ENCODE assay signal across 13 cellular contexts in genomic region chr2:232310690-232311089, GRCh38.
A peak's percentile ranks its signal among the peaks of the same experiment; 100 is the strongest.
DNase-seq lines count a peak whose midpoint lies in the region; ATAC-seq and TF ChIP-seq lines count a peak whose summit lies in the region.
"Had no signal": no experiment of that assay in that cellular context is flagged by ENCODE, and none has a peak within 500 bp of the region (broad histone marks: within the 10 kb centered on the region; RNA-seq: fewer than 3 reads in every experiment).

No MANE protein-coding gene starts in this region.

- no peak for TF ChIP-seq CTCF in activated CD8-positive, alpha-beta T cell treated with anti-CD3 and anti-CD28 coated beads for 36 hours (IDR thresholded peaks at IDR 0.05)

- peaks cover 82% of the 10 kb centered on the region for H3K4me1 Mint-ChIP-seq in activated naive CD4-positive, alpha-beta T cell treated with anti-CD3 and anti-CD28 coated beads, Interleukin-2, amount 10 ng/mL, durations not matched to agents 7 days and 5 days
- H3K4me1 Mint-ChIP-seq in activated CD8-positive, alpha-beta T cell treated with anti-CD3 and anti-CD28 coated beads for 36 hours (ENCODE audit: low read depth): peaks cover 71% of the 10 kb centered on the region
- H3K4me1 Mint-ChIP-seq in immature natural killer cell: peaks cover 97% of the 10 kb centered on the region in 2 donors

- peak overlapping the region; percentile 93 for H3K27ac Mint-ChIP-seq in activated naive CD4-positive, alpha-beta T cell treated with anti-CD3 and anti-CD28 coated beads, Interleukin-2, amount 10 ng/mL, durations not matched to agents 7 days and 5 days
- peak overlapping the region; percentile 89 for H3K27ac Mint-ChIP-seq in activated CD8-positive, alpha-beta T cell treated with anti-CD3 and anti-CD28 coated beads for 36 hours
- H3K27ac Mint-ChIP-seq in immature natural killer cell: peak overlapping the region; percentile 93 to 97 (median 96)

- peaks cover 17% of the 10 kb centered on the region for H3K9me3 Mint-ChIP-seq in activated naive CD4-positive, alpha-beta T cell treated with anti-CD3 and anti-CD28 coated beads, Interleukin-2, amount 10 ng/mL, durations not matched to agents 7 days and 5 days
- H3K9me3 Mint-ChIP-seq in activated CD8-positive, alpha-beta T cell treated with anti-CD3 and anti-CD28 coated beads for 36 hours: peaks cover 19% of the 10 kb centered on the region
- H3K9me3 Mint-ChIP-seq in immature natural killer cell: no peaks in the 10 kb centered on the region

- peaks cover 38% of the 10 kb centered on the region for H3K36me3 Mint-ChIP-seq in activated naive CD4-positive, alpha-beta T cell treated with anti-CD3 and anti-CD28 coated beads, Interleukin-2, amount 10 ng/mL, durations not matched to agents 7 days and 5 days
- H3K36me3 Mint-ChIP-seq in activated CD8-positive, alpha-beta T cell treated with anti-CD3 and anti-CD28 coated beads for 36 hours (ENCODE audit: low read depth): peaks cover 35% of the 10 kb centered on the region
- H3K36me3 Mint-ChIP-seq in immature natural killer cell: no peaks in the 10 kb centered on the region

- no peak overlapping the region for H3K4me3 Mint-ChIP-seq in activated naive CD4-positive, alpha-beta T cell treated with anti-CD3 and anti-CD28 coated beads, Interleukin-2, amount 10 ng/mL, durations not matched to agents 7 days and 5 days
- H3K4me3 Mint-ChIP-seq in activated CD8-positive, alpha-beta T cell treated with anti-CD3 and anti-CD28 coated beads for 36 hours: no peak overlapping the region
- peak overlapping the region; percentile 61 to 83 (median 74) for H3K4me3 Mint-ChIP-seq in immature natural killer cell

- POLR2A ChIA-PET in activated CD8-positive, alpha-beta T cell treated with anti-CD3 and anti-CD28 coated beads for 36 hours (lab: Charles Lee): interaction anchor here (1.4 kb wide), 1 partner anchor 384 kb away, joined by 3 read pairs; the partner anchor contains the start of gene NPPC

- CTCF ChIA-PET in activated naive CD4-positive, alpha-beta T cell treated with anti-CD3 and anti-CD28 coated beads, Interleukin-2, amount 10 ng/mL, durations not matched to agents 7 days and 5 days (lab: Charles Lee): interaction anchor here (0.9 to 6.5 kb wide), 7 partner anchors 10 to 403 kb away, joined by 3 to 50 read pairs (median 4); no protein-coding TSS in a partner anchor
- CTCF ChIA-PET in activated CD8-positive, alpha-beta T cell treated with anti-CD3 and anti-CD28 coated beads for 36 hours (lab: Charles Lee): interaction anchor here (0.9 to 5.4 kb wide), 7 partner anchors 10 to 410 kb away, joined by 3 to 53 read pairs (median 4); no protein-coding TSS in a partner anchor

- DNase-seq in activated naive CD4-positive, alpha-beta T cell treated with anti-CD3 and anti-CD28 coated beads, Interleukin-2, amount 10 ng/mL, durations not matched to agents 7 days and 5 days: no peak
- no peak for DNase-seq in activated naive CD4-positive, alpha-beta T cell (lab: John Stamatoyannopoulos, UW)
- no peak for DNase-seq in activated CD8-positive, alpha-beta T cell treated with anti-CD3 and anti-CD28 coated beads for 36 hours
- DNase-seq in immature natural killer cell: no peak
- DNase-seq in NCI-H774 (lab: John Stamatoyannopoulos, UW): no peak
- no peak for DNase-seq in stimulated activated CD4-positive, alpha-beta T cell treated with anti-CD3 and anti-CD28 coated beads, Interleukin-2, amount 100 ng/mL, for 48 hours
- no peak for DNase-seq in NCI-H446 (lab: John Stamatoyannopoulos, UW)
- DNase-seq: mesendoderm, NCI-H2081, NCI-H69, right lobe of liver, SK-N-SH had no signal

- ATAC-seq in activated CD8-positive, alpha-beta T cell treated with anti-CD3 and anti-CD28 coated beads for 36 hours: no peak

- peak overlapping the region; percentile 4 for H3K27ac ChIP-seq in temporal lobe (ENCODE audit: low read depth, low read length)
- H3K27ac ChIP-seq: right lobe of liver had no signal

- intact Hi-C loops in activated CD8-positive, alpha-beta T cell treated with anti-CD3 and anti-CD28 coated beads for 36 hours (cut with micrococcal nuclease): no loop called here

- H3K27me3 Mint-ChIP-seq in activated naive CD4-positive, alpha-beta T cell treated with anti-CD3 and anti-CD28 coated beads, Interleukin-2, amount 10 ng/mL, durations not matched to agents 7 days and 5 days: no peaks in the 10 kb centered on the region
- H3K27me3 Mint-ChIP-seq in activated CD8-positive, alpha-beta T cell treated with anti-CD3 and anti-CD28 coated beads for 36 hours: no peaks in the 10 kb centered on the region
- H3K27me3 Mint-ChIP-seq in immature natural killer cell (ENCODE audit: low read depth in 3 of 3): peaks cover 4 to 14% (median 5%) of the 10 kb centered on the region in 3 donors

Comparison
In these comparisons a context has a peak if more than half of its experiments do, and no peak if none do; other contexts are left out.
1. H3K4me3 Mint-ChIP-seq: peak in immature natural killer cell (5 of 5); none in activated naive CD4-positive, alpha-beta T cell treated with anti-CD3 and anti-CD28 coated beads, Interleukin-2, amount 10 ng/mL, durations not matched to agents 7 days and 5 days (single experiment) and activated CD8-positive, alpha-beta T cell treated with anti-CD3 and anti-CD28 coated beads for 36 hours (single experiment).
2. Peak in every context shown above with its lines, with median percentiles within 50 percentile points of each other: H3K27ac Mint-ChIP-seq.